In genomic region chr19:10106100-10106936, GRCh38 we compare ENCODE assay signal across 1 cellular context.
TF ChIP-seq lines count a peak whose summit lies in the region.

PPAN (plus strand) TSS chr19:10106362; CDS start chr19:10106395, 33 bp downstream.

TF ChIP-seq in IMR-90, 13 proteins besides CTCF, POLR2A, EP300 and RAD21 (continued from another document):
- TF ChIP-seq RCOR1 (IDR thresholded peaks at IDR 0.05; ENCODE audit: insufficient replicate concordance, low read length) (no peak), CHD1 (IDR thresholded peaks at IDR 0.05; ENCODE audit: low read depth, low read length) (no peak), FOS (IDR thresholded peaks at IDR 0.05; ENCODE audit: low read depth, low read length) (0 out of 2 replicates have a peak, but pooled peaks have one; percentile 25), ELK1 (IDR thresholded peaks at IDR 0.05; ENCODE audit: borderline replicate concordance, low read depth, low read length) (no peak), MXI1 (IDR thresholded peaks at IDR 0.05; ENCODE audit: borderline replicate concordance, low read depth, low read length) (peak; percentile 100)
